In genomic region chrX:131068945-131069719, GRCh38 we compare ENCODE assay signal across 8 cellular contexts. TPM values are rescaled to one million over a fixed set of nuclear protein-coding genes. Genes with fewer than 3 reads are reported as not detected.
A peak's percentile ranks its signal among the peaks of the same experiment; 100 is the strongest.
DNase-seq lines count a peak whose midpoint lies in the region; ATAC-seq and TF ChIP-seq lines count a peak whose summit lies in the region.

No MANE protein-coding gene starts in this region.

- no peaks in the 10 kb centered on the region for H3K36me3 ChIP-seq in BJ (ENCODE audit: control insufficient read depth, insufficient read depth, low read length)

- DNase-seq in BJ (ENCODE audit: low read depth) (no peak), NCI-H1694 treated with DMSO at 0.1 percent for 48 hours (lab: John Stamatoyannopoulos, UW) (peak; percentile 6), fibroblast of pulmonary artery (ENCODE audit: low read depth) (peak; percentile 3), DMS153 treated with DMSO at 0.1 percent for 48 hours (lab: John Stamatoyannopoulos, UW; ENCODE audit: unreplicated experiment) (no peak), NCI-H128 (lab: John Stamatoyannopoulos, UW; ENCODE audit: unreplicated experiment) (no peak)
- DNase-seq in stimulated activated CD4-positive, alpha-beta T cell treated with anti-CD3 and anti-CD28 coated beads, Interleukin-1b, Interleukin-23, amount 100 ng/mL, for 48 hours, result peak; percentile 2

- no peaks in the 10 kb centered on the region for H3K27me3 ChIP-seq in BJ (ENCODE audit: control insufficient read depth, insufficient read depth, low read length)

- TF ChIP-seq CTCF in BJ (IDR thresholded peaks at IDR 0.05; ENCODE audit: insufficient read depth, low read depth, low read length) (peak; percentile 26; the same call in 1 of the 2 replicates), fibroblast of pulmonary artery (IDR thresholded peaks at IDR 0.05; ENCODE audit: low read length, missing control alignments) (peak; percentile 21)

- CTCF ChIA-PET in BJ (lab: Yijun Ruan, JAX), result no interaction called here

- ATAC-seq in GM19023 (IDR thresholded peaks at IDR 0.05; ENCODE audit: unreplicated experiment) (peak; percentile 60), GM18858 (IDR thresholded peaks at IDR 0.05; ENCODE audit: unreplicated experiment) (no peak)

- H3K4me3 ChIP-seq in BJ (ENCODE audit: low read depth, low read length) (no peak overlapping the region), fibroblast of pulmonary artery (replicated peaks; ENCODE audit: low read depth, low read length) (no peak overlapping the region)

- POLR2A ChIA-PET in BJ (lab: Charles Lee), result no interaction called here

RNA-seq across cellular contexts. Expression of gene ARHGAP36, which starts 11.0 kb away (rescaled TPM):
- not detected in 2 replicates for polyA plus RNA-seq in BJ (2011; rRNA removed)
- polyA minus RNA-seq in BJ (2011; rRNA and poly(A)+ RNA removed), result not detected in 2 replicates

Comparison
In these comparisons a context has a peak if more than half of its experiments do, and no peak if none do; other contexts are left out.
1. DNase-seq: peak in NCI-H1694 treated with DMSO at 0.1 percent for 48 hours (single experiment), fibroblast of pulmonary artery (single experiment) and stimulated activated CD4-positive, alpha-beta T cell treated with anti-CD3 and anti-CD28 coated beads, Interleukin-1b, Interleukin-23, amount 100 ng/mL, for 48 hours (single experiment); none in BJ (single experiment), DMS153 treated with DMSO at 0.1 percent for 48 hours (single experiment) and NCI-H128 (single experiment).